1 cellular context compared by ENCODE assay signal in the genomic region with DNA sequence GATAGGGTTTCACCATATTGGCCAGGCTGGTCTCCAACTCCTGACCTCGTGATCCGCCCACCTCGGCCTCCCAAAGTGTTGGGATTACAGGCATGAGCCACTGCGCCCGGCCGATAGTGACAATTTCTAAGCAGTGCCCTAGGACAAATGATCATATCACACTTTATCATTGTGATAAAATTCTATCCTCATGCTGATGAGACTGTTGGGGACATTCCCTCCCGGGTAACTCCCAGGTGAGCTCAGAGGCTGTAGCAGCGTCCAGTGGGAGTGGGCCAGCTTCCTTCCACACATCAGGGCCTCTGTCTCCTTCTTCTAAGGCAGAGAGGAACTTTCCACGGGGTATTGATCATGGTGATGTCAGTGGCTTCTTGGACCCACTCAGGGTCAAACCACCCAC.
TF ChIP-seq lines count a peak whose summit lies in the region.

No MANE protein-coding gene starts in this region.

TF ChIP-seq in IMR-90, 13 proteins besides CTCF, POLR2A, EP300 and RAD21 (continued from another document):
- TF ChIP-seq CEBPB (IDR thresholded peaks at IDR 0.05; ENCODE audit: low read depth, low read length) = no peak
- TF ChIP-seq, protein P1, sequence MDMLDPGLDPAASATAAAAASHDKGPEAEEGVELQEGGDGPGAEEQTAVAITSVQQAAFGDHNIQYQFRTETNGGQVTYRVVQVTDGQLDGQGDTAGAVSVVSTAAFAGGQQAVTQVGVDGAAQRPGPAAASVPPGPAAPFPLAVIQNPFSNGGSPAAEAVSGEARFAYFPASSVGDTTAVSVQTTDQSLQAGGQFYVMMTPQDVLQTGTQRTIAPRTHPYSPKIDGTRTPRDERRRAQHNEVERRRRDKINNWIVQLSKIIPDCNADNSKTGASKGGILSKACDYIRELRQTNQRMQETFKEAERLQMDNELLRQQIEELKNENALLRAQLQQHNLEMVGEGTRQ (IDR thresholded peaks at IDR 0.05; ENCODE audit: low read depth, low read length) = no peak
- no peak for TF ChIP-seq NFE2L2 (IDR thresholded peaks at IDR 0.05; ENCODE audit: low read depth, low read length)
- TF ChIP-seq SMC3 (IDR thresholded peaks at IDR 0.05; ENCODE audit: low read depth, low read length) = no peak
- no peak for TF ChIP-seq MXI1 (IDR thresholded peaks at IDR 0.05; ENCODE audit: borderline replicate concordance, low read depth, low read length)
- TF ChIP-seq RFX5 (IDR thresholded peaks at IDR 0.05; ENCODE audit: low read depth, low read length) = no peak
- TF ChIP-seq BHLHE40 (IDR thresholded peaks at IDR 0.05; ENCODE audit: low read depth, low read length) = no peak
- no peak for TF ChIP-seq MAZ (IDR thresholded peaks at IDR 0.05; ENCODE audit: borderline replicate concordance, low read depth, low read length)
- TF ChIP-seq RCOR1 (IDR thresholded peaks at IDR 0.05; ENCODE audit: insufficient replicate concordance, low read length) = no peak
- no peak for TF ChIP-seq CHD1 (IDR thresholded peaks at IDR 0.05; ENCODE audit: low read depth, low read length)
